ENCODE assay signal across 1 cellular context in genomic region chr1:26160527-26161407, GRCh38.
TF ChIP-seq lines count a peak whose summit lies in the region.

No MANE protein-coding gene starts in this region.

TF ChIP-seq in HCT116, 20 proteins besides CTCF, POLR2A, EP300 and RAD21 (continued from another document):
- TF ChIP-seq CEBPB (IDR thresholded peaks at IDR 0.05; ENCODE audit: low read depth), result no peak
TF ChIP-seq in HCT116: peak in this region for 0.
